ENCODE assay signal across 11 cellular contexts in genomic region chr14:34536951-34537676, GRCh38. TPM values are rescaled to one million over a fixed set of nuclear protein-coding genes. Genes with fewer than 3 reads are reported as not detected.
DNase-seq lines count a peak whose midpoint lies in the region; ATAC-seq and TF ChIP-seq lines count a peak whose summit lies in the region.
"Had no signal": no experiment of that assay in that cellular context is flagged by ENCODE, and none has a peak within 500 bp of the region (broad histone marks: within the 10 kb centered on the region; RNA-seq: fewer than 3 reads in every experiment).

No MANE protein-coding gene starts in this region.

- peaks cover 18 to 26% of the 10 kb centered on the region in 2 donors for H3K4me1 Mint-ChIP-seq in natural killer cell
- H3K4me1 Mint-ChIP-seq in natural killer cell treated with Interleukin-12 subunit alpha and Interleukin-12 subunit beta and Interleukin-15 and Interleukin-18, amount 100 ng/mL, for 72 hours (ENCODE audit: low read depth in 2 of 2): peaks cover 11 to 24% of the 10 kb centered on the region in 2 donors
- H3K4me1 Mint-ChIP-seq in type B pancreatic cell (ENCODE audit: unreplicated experiment): peaks cover 10% of the 10 kb centered on the region

- peaks cover 31% of the 10 kb centered on the region for H3K4me1 ChIP-seq in suprapubic skin

- TF ChIP-seq POLR2A in suprapubic skin (IDR thresholded peaks at IDR 0.05): no peak

- WGBS in suprapubic skin: 89% methylated on average over 4 of the region's 4 CpGs

- H3K4me3 Mint-ChIP-seq in natural killer cell (peak overlapping the region; percentile 9), type B pancreatic cell (peak overlapping the region; percentile 65)
- H3K4me3 Mint-ChIP-seq in natural killer cell treated with Interleukin-12 subunit alpha and Interleukin-12 subunit beta and Interleukin-15 and Interleukin-18, amount 100 ng/mL, for 72 hours: no peak overlapping the region

- in situ Hi-C loops in astrocyte of the cerebellum (cut with HindIII; ENCODE audit: low sequenced_read_pairs): loop anchor here (5.0 kb wide), 1 partner anchor 85 kb away; no protein-coding TSS in a partner anchor

- H3K27me3 Mint-ChIP-seq in natural killer cell (ENCODE audit: low read depth in 2 of 2) (no peaks in the 10 kb centered on the region), type B pancreatic cell (no peaks in the 10 kb centered on the region)
- no peaks in the 10 kb centered on the region for H3K27me3 Mint-ChIP-seq in natural killer cell treated with Interleukin-12 subunit alpha and Interleukin-12 subunit beta and Interleukin-15 and Interleukin-18, amount 100 ng/mL, for 72 hours

- no peaks in the 10 kb centered on the region for H3K27me3 ChIP-seq in suprapubic skin
- H3K27me3 ChIP-seq: esophagus squamous epithelium had no signal

- H3K4me3 ChIP-seq in astrocyte of the cerebellum (ENCODE audit: low read depth, low read length): no peak overlapping the region
- H3K4me3 ChIP-seq in suprapubic skin: no peak overlapping the region

- peaks cover 8% of the 10 kb centered on the region for H3K36me3 Mint-ChIP-seq in natural killer cell
- peaks cover 6% of the 10 kb centered on the region for H3K36me3 Mint-ChIP-seq in natural killer cell treated with Interleukin-12 subunit alpha and Interleukin-12 subunit beta and Interleukin-15 and Interleukin-18, amount 100 ng/mL, for 72 hours
- H3K36me3 Mint-ChIP-seq in type B pancreatic cell: peaks cover 10% of the 10 kb centered on the region

- peaks cover 38% of the 10 kb centered on the region for H3K36me3 ChIP-seq in suprapubic skin

- H3K27ac Mint-ChIP-seq in natural killer cell (peak overlapping the region; percentile 98 to 100), type B pancreatic cell (peak overlapping the region; percentile 39)
- no peak overlapping the region for H3K27ac Mint-ChIP-seq in natural killer cell treated with Interleukin-12 subunit alpha and Interleukin-12 subunit beta and Interleukin-15 and Interleukin-18, amount 100 ng/mL, for 72 hours

- no peak for ATAC-seq in natural killer cell
- no peak for ATAC-seq in natural killer cell treated with Interleukin-12 subunit alpha and Interleukin-12 subunit beta and Interleukin-15 and Interleukin-18, amount 100 ng/mL, for 72 hours
- ATAC-seq: activated CD4-positive, CD25-positive, alpha-beta regulatory T cell treated with anti-CD3 and anti-CD28 coated beads, Interleukin-2, amount 50 U/mL, for 24 hours; activated naive CD4-positive, alpha-beta T cell treated with anti-CD3 and anti-CD28 coated beads, Interleukin-2, amount 50 U/mL, for 72 hours had no signal

- H3K9me3 Mint-ChIP-seq in natural killer cell: no peaks in the 10 kb centered on the region
- H3K9me3 Mint-ChIP-seq in natural killer cell treated with Interleukin-12 subunit alpha and Interleukin-12 subunit beta and Interleukin-15 and Interleukin-18, amount 100 ng/mL, for 72 hours: no peaks in the 10 kb centered on the region
- no peaks in the 10 kb centered on the region for H3K9me3 Mint-ChIP-seq in type B pancreatic cell

- H3K9me3 ChIP-seq in suprapubic skin: no peaks in the 10 kb centered on the region
- H3K9me3 ChIP-seq: esophagus squamous epithelium had no signal

- H3K27ac ChIP-seq in suprapubic skin: no peak overlapping the region

- DNase-seq in natural killer cell: no peak
- no peak for DNase-seq in natural killer cell treated with Interleukin-12 subunit alpha and Interleukin-12 subunit beta and Interleukin-15 and Interleukin-18, amount 100 ng/mL, for 72 hours (ENCODE audit: low spot score)
- DNase-seq in astrocyte of the cerebellum (ENCODE audit: low read depth): peak; percentile 64
- DNase-seq in iris pigment epithelial cell (ENCODE audit: low read depth): peak; percentile 96
- no peak for DNase-seq in type B pancreatic cell (ENCODE audit: extremely low spot score, unreplicated experiment)
- DNase-seq in iPS-NIHi7 (ENCODE audit: extremely low spot score): no peak
- no peak for DNase-seq in suprapubic skin (ENCODE audit: low spot score in 2 of 2)
- no peak for DNase-seq in 8988T
- DNase-seq: esophagus squamous epithelium had no signal

- intact Hi-C loops in natural killer cell (cut with micrococcal nuclease): loop anchor here (5.0 to 10.0 kb wide), 4 partner anchors 75 to 448 kb away; partner anchors contain the start of genes BAZ1A, SPTSSA and SRP54

- TF ChIP-seq EP300 in suprapubic skin (IDR thresholded peaks at IDR 0.05): no peak

- TF ChIP-seq CTCF in natural killer cell (IDR thresholded peaks at IDR 0.05): no peak
- TF ChIP-seq CTCF in astrocyte of the cerebellum (IDR thresholded peaks at IDR 0.05; ENCODE audit: low read depth, low read length, missing control alignments): no peak
- TF ChIP-seq CTCF in type B pancreatic cell (conservative IDR thresholded peaks at IDR 0.05): no peak
- TF ChIP-seq CTCF in suprapubic skin (IDR thresholded peaks at IDR 0.05): no peak

RNA-seq across cellular contexts. Expression of gene EAPP, which starts 2.4 kb away (rescaled TPM):
- total RNA-seq in natural killer cell (10 to 100 TPM; 70.5 to 96.6 (median 76.1) TPM), type B pancreatic cell (ENCODE audit: low replicate concordance) (36.8 and 38.3 TPM in 2 replicates), suprapubic skin (10 to 100 TPM; 31.6 to 52.5 (median 43.7) TPM)
- total RNA-seq in natural killer cell treated with Interleukin-12 subunit alpha and Interleukin-12 subunit beta and Interleukin-15 and Interleukin-18, amount 100 ng/mL, for 72 hours: 10 to 100 TPM; 15.4 to 21.4 TPM

Comparison
In these comparisons a context has a peak if more than half of its experiments do, and no peak if none do; other contexts are left out.
1. H3K27ac Mint-ChIP-seq: peak in natural killer cell (2 of 2) and type B pancreatic cell (single experiment); none in natural killer cell treated with Interleukin-12 subunit alpha and Interleukin-12 subunit beta and Interleukin-15 and Interleukin-18, amount 100 ng/mL, for 72 hours (0 of 2).
2. DNase-seq: peak in astrocyte of the cerebellum (single experiment) and iris pigment epithelial cell (single experiment); none in natural killer cell (single experiment), natural killer cell treated with Interleukin-12 subunit alpha and Interleukin-12 subunit beta and Interleukin-15 and Interleukin-18, amount 100 ng/mL, for 72 hours (single experiment), type B pancreatic cell (single experiment), iPS-NIHi7 (single experiment), suprapubic skin (0 of 2) and 8988T (single experiment).